In genomic region chr13:114128624-114129522, GRCh38 we compare ENCODE assay signal across 8 cellular contexts. TPM values are rescaled to one million over a fixed set of nuclear protein-coding genes. Genes with fewer than 3 reads are reported as not detected.
DNase-seq lines count a peak whose midpoint lies in the region; ATAC-seq, FAIRE-seq and TF ChIP-seq lines count a peak whose summit lies in the region.

No MANE protein-coding gene starts in this region.

- H3K79me2 ChIP-seq in H1 (ENCODE audit: control insufficient read depth in 1 of 2, insufficient read depth in 2 of 2, low read length in 2 of 2) = peaks cover 0 to 53% of the 10 kb centered on the region in 2 experiments; a peak in 3 of 4 replicates

- H4K91ac ChIP-seq in H1 (replicated peaks; ENCODE audit: insufficient read length, low read length) = peak overlapping the region; percentile 29

- H4K8ac ChIP-seq in H1 (ENCODE audit: extremely low read depth, insufficient read depth, low read length) = peak overlapping the region; percentile 74; the same call in 1 of the 2 replicates

- no peak for FAIRE-seq in H1 (lab: Jason Lieb, UNC)

- no peak overlapping the region for H3K27ac ChIP-seq in H1 (ENCODE audit: low read depth, low read length)

- DNase-seq in Caki2 (ENCODE audit: low read depth) (peak; percentile 68), H1 (ENCODE audit: low read depth in 1 of 2, low spot score in 2 of 2) (no peak), naive B cell (peak; percentile 88), NCI-H510A (lab: John Stamatoyannopoulos, UW) (no peak)
- DNase-seq in Jurkat, Clone E6-1 (ENCODE audit: low read depth, low spot score) = peak; percentile 56
- peak; percentile 91 to 93 for DNase-seq in activated CD4-positive, alpha-beta T cell treated with anti-CD3 and anti-CD28 coated beads, Interleukin-2, amount 50 U/mL, for 4 hours
- peak; percentile 76 to 82 (median 78) for DNase-seq in stimulated activated naive CD4-positive, alpha-beta T cell (lab: John Stamatoyannopoulos, UW)

- no peak overlapping the region for H2AK5ac ChIP-seq in H1 (ENCODE audit: low read depth, low read length)

- peak overlapping the region; percentile 20; the same call in 1 of the 2 replicates for H2BK5ac ChIP-seq in H1 (ENCODE audit: low read depth, low read length)

- H3K4me1 ChIP-seq in H1 (replicated peaks in 1 of 4; ENCODE audit: control insufficient read depth in 3 of 4, insufficient read depth in 4 of 4, low read length in 3 of 4) = peaks cover 12 to 35% (median 25%) of the 10 kb centered on the region in 4 experiments

- peak overlapping the region; percentile 92 to 98 (median 94) for H3K27ac Mint-ChIP-seq in naive B cell

- no peak overlapping the region for H2BK120ac ChIP-seq in H1 (replicated peaks; ENCODE audit: low read depth, low read length)

- H2BK20ac ChIP-seq in H1 (ENCODE audit: low read length) = no peak overlapping the region

- no peaks in the 10 kb centered on the region for H3K9me3 ChIP-seq in H1 (ENCODE audit: insufficient read depth in 2 of 2, low read depth in 1 of 2, low read length in 1 of 2)

- no peak for TF ChIP-seq EP300 in H1 (IDR thresholded peaks at IDR 0.05; ENCODE audit: borderline replicate concordance in 1 of 2, low read depth in 2 of 2, low read length in 2 of 2)

- peak overlapping the region; percentile 82 for H3K4me3 ChIP-seq in Jurkat, Clone E6-1 (ENCODE audit: low read length)
- no peak overlapping the region for H3K4me3 ChIP-seq in H1 (ENCODE audit: extremely low read depth in 1 of 4, insufficient read depth in 2 of 4, low read depth in 3 of 4, low read length in 4 of 4)

- H3K79me1 ChIP-seq in H1 (ENCODE audit: low read depth, low read length) = peaks cover 14% of the 10 kb centered on the region

- H3K27me3 ChIP-seq in H1 (replicated peaks in 1 of 4; ENCODE audit: control insufficient read depth in 3 of 4, extremely low read depth in 1 of 4, insufficient read depth in 3 of 4, low read length in 3 of 4) = peaks cover 0 to 13% (median 10%) of the 10 kb centered on the region in 4 experiments; a peak in 5 of 7 replicates

- H2BK15ac ChIP-seq in H1 (ENCODE audit: low read length) = 0 out of 2 replicates have a peak overlapping the region, but pooled peaks have one; percentile 3

- 77% methylated on average over 17 of the region's 37 CpGs; no CpG with 5 or more reads in 1 of the 2 experiments for WGBS in H1 (ENCODE audit: extremely low coverage in 1 of 2, insufficient coverage in 1 of 2, insufficient read length in 1 of 2, insufficient replicate concordance in 2 of 2, low coverage in 1 of 2, low lambda C conversion rate in 2 of 2, missing lambda C conversion rate in 1 of 2), 2 experiments

- peak overlapping the region; percentile 72 to 100 (median 98) for H3K4me3 Mint-ChIP-seq in naive B cell

- H4K5ac ChIP-seq in H1 (ENCODE audit: insufficient read length, low read depth, low read length) = no peak overlapping the region

- in situ Hi-C loops in Caki2 (cut with HindIII; ENCODE audit: low pct_unique_long_range_greater_than_20kb, low sequenced_read_pairs) = no loop called here

- ATAC-seq in GM21619 (IDR thresholded peaks at IDR 0.05; ENCODE audit: unreplicated experiment) (peak; percentile 62), naive B cell (ENCODE audit: low read depth in 2 of 2) (peak; percentile 78 to 80)

- peaks cover 5 to 11% of the 10 kb centered on the region in 2 donors for H3K36me3 Mint-ChIP-seq in naive B cell

- H4K20me1 ChIP-seq in H1 (replicated peaks in 1 of 2; ENCODE audit: control insufficient read depth in 1 of 2, insufficient read depth in 2 of 2, low read length in 2 of 2) = peaks cover 2 to 11% of the 10 kb centered on the region in 2 experiments

- no peak overlapping the region for H3K9ac ChIP-seq in H1 (replicated peaks in 1 of 4; ENCODE audit: extremely low read depth in 1 of 4, low read depth in 3 of 4, low read length in 3 of 4)

- H2AFZ ChIP-seq in H1 (ENCODE audit: low read length) = no peak overlapping the region

- no peaks in the 10 kb centered on the region for H3K9me3 Mint-ChIP-seq in naive B cell

- H3K36me3 ChIP-seq in H1 (ENCODE audit: control insufficient read depth in 2 of 4, insufficient read depth in 4 of 4, low read length in 3 of 4) = no peaks in the 10 kb centered on the region

- no peak for TF ChIP-seq CTCF in H1 (IDR thresholded peaks at IDR 0.05; ENCODE audit: control extremely low read depth in 1 of 3, insufficient read depth in 1 of 3, low read depth in 1 of 3, low read length in 3 of 3)

- peaks cover 19% of the 10 kb centered on the region for H3K23me2 ChIP-seq in H1 (ENCODE audit: low read depth, low read length)

- peak overlapping the region; percentile 2; the same call in 1 of the 2 replicates for H2BK12ac ChIP-seq in H1 (ENCODE audit: low read depth, low read length)

- H3K4me2 ChIP-seq in H1 (ENCODE audit: insufficient read depth in 1 of 2, low read depth in 2 of 2, low read length in 2 of 2) = no peak overlapping the region; a peak in 1 of 4 replicates

- TF ChIP-seq POLR2A in H1 (IDR thresholded peaks at IDR 0.05; ENCODE audit: control extremely low read depth in 1 of 2, low read depth in 2 of 2, low read length in 2 of 2) = no peak

- H3K18ac ChIP-seq in H1 (ENCODE audit: extremely low read depth, low read length) = no peak overlapping the region; the same call in 1 of the 2 replicates

- CTCF ChIA-PET in H1 (lab: Charles Lee; ENCODE audit: partially characterized antibody) = interaction anchor here (0.7 to 1.5 kb wide), 3 partner anchors 9 to 225 kb away, joined by 3 read pairs; no protein-coding TSS in a partner anchor

- POLR2A ChIA-PET in H1 (lab: Charles Lee; ENCODE audit: partially characterized antibody) = no interaction called here

- H3K27me3 Mint-ChIP-seq in naive B cell = no peaks in the 10 kb centered on the region

- no peak overlapping the region for H3K23ac ChIP-seq in H1 (ENCODE audit: insufficient read length)

- no peak overlapping the region for H3K56ac ChIP-seq in H1 (replicated peaks; ENCODE audit: insufficient read length, low read depth, low read length)

- H3K4ac ChIP-seq in H1 (replicated peaks; ENCODE audit: insufficient read length, low read depth, low read length) = no peak overlapping the region

- no peak overlapping the region for H3K14ac ChIP-seq in H1 (ENCODE audit: insufficient read length)

- H3K4me1 Mint-ChIP-seq in naive B cell = peaks cover 71 to 78% (median 77%) of the 10 kb centered on the region in 3 donors

- no peak for TF ChIP-seq RAD21 in H1 (IDR thresholded peaks at IDR 0.05 in 1 of 2, conservative IDR thresholded peaks at IDR 0.05 in 1 of 2; ENCODE audit: low read depth in 2 of 2, low read length in 2 of 2)

TF ChIP-seq in H1, 55 proteins besides CTCF, POLR2A, EP300 and RAD21:
- TF ChIP-seq E2F6 (IDR thresholded peaks at IDR 0.05) (0 out of 2 replicates have a peak, but pooled peaks have one; percentile 17), BRCA1 (IDR thresholded peaks at IDR 0.05; ENCODE audit: low read depth, low read length) (no peak), CHD1 (IDR thresholded peaks at IDR 0.05; ENCODE audit: low read depth, low read length) (no peak), TEAD4 (IDR thresholded peaks at IDR 0.05; ENCODE audit: low read depth, low read length) (no peak)
TF ChIP-seq in H1: peak in this region for 1.

RNA-seq across cellular contexts. Expression of gene RASA3, which starts 3.5 kb away (rescaled TPM):
- 11.4 and 11.5 TPM in 2 replicates for total RNA-seq in Caki2 (2014; rRNA removed; shearing (Covaris generic); ENCODE audit: low replicate concordance)
- polyA plus RNA-seq in Jurkat, Clone E6-1 (2012; ENCODE audit: insufficient read depth, insufficient read length) = 19.0 TPM
- 21.9 TPM in 2 replicates for total RNA-seq in H1 (2021; fragmentation: NEBNext Ultra II Directional; extraction: Animal tissue kit (Norgen Biotek cat#: 25700))
- polyA plus RNA-seq in H1 (2011; rRNA removed) (7.5 and 11.0 TPM in 2 replicates), naive B cell (ENCODE audit: low read depth in 6 of 6) (10 to 100 TPM; 17.1 to 41.9 (median 28.8) TPM)
- 12.9 TPM for polyA plus RNA-seq in H1 (2011; cell fraction: cytosol; rRNA removed)
- polyA plus RNA-seq in H1 (2011; cell fraction: nucleus; rRNA removed) = 15.0 TPM
- 11.8 to 14.5 TPM (median 13.4 TPM) in 4 replicates for polyA plus RNA-seq in H1 (2012, experiment 1 of 2)
- 7.7 TPM for polyA plus RNA-seq in H1 (2012, experiment 2 of 2)
- 11.2 TPM for polyA plus RNA-seq in H1 (2013, experiment 1 of 2)
- polyA plus RNA-seq in H1 (2013, experiment 2 of 2) = 11.4 TPM
- polyA minus RNA-seq in H1 (2011; rRNA and poly(A)+ RNA removed) = 10.6 and 10.8 TPM in 2 replicates
- polyA minus RNA-seq in H1 (2011; cell fraction: cytosol; rRNA and poly(A)+ RNA removed) = 11.4 TPM
- 6.9 TPM for polyA minus RNA-seq in H1 (2011; cell fraction: nucleus; rRNA and poly(A)+ RNA removed)

RNA-seq across cellular contexts. Expression of gene CFAP97D2, which starts 50.2 kb away (rescaled TPM):
- not detected in 2 replicates for total RNA-seq in Caki2 (2014; rRNA removed; shearing (Covaris generic); ENCODE audit: low replicate concordance)
- polyA plus RNA-seq in Jurkat, Clone E6-1 (2012; ENCODE audit: insufficient read depth, insufficient read length) = not detected
- not detected in 2 replicates for total RNA-seq in H1 (2021; fragmentation: NEBNext Ultra II Directional; extraction: Animal tissue kit (Norgen Biotek cat#: 25700))
- polyA plus RNA-seq in H1 (2011; rRNA removed) (not detected in 2 replicates), naive B cell (ENCODE audit: low read depth in 6 of 6) (not detected)
- not detected for polyA plus RNA-seq in H1 (2011; cell fraction: cytosol; rRNA removed)
- polyA plus RNA-seq in H1 (2011; cell fraction: nucleus; rRNA removed) = not detected
- polyA plus RNA-seq in H1 (2012, experiment 1 of 2) = not detected in 4 replicates
- polyA plus RNA-seq in H1 (2012, experiment 2 of 2) = not detected
- not detected for polyA plus RNA-seq in H1 (2013, experiment 1 of 2)
- polyA plus RNA-seq in H1 (2013, experiment 2 of 2) = not detected
- not detected in 2 replicates for polyA minus RNA-seq in H1 (2011; rRNA and poly(A)+ RNA removed)
- not detected for polyA minus RNA-seq in H1 (2011; cell fraction: cytosol; rRNA and poly(A)+ RNA removed)
- polyA minus RNA-seq in H1 (2011; cell fraction: nucleus; rRNA and poly(A)+ RNA removed) = not detected

Comparison
In these comparisons a context has a peak if more than half of its experiments do, and no peak if none do; other contexts are left out.
1. DNase-seq: peak in Caki2 (single experiment), Jurkat, Clone E6-1 (single experiment), activated CD4-positive, alpha-beta T cell treated with anti-CD3 and anti-CD28 coated beads, Interleukin-2, amount 50 U/mL, for 4 hours (2 of 2), naive B cell (single experiment) and stimulated activated naive CD4-positive, alpha-beta T cell (6 of 6); none in H1 (0 of 2) and NCI-H510A (single experiment).